ENCODE assay signal across 8 cellular contexts in the genomic region with DNA sequence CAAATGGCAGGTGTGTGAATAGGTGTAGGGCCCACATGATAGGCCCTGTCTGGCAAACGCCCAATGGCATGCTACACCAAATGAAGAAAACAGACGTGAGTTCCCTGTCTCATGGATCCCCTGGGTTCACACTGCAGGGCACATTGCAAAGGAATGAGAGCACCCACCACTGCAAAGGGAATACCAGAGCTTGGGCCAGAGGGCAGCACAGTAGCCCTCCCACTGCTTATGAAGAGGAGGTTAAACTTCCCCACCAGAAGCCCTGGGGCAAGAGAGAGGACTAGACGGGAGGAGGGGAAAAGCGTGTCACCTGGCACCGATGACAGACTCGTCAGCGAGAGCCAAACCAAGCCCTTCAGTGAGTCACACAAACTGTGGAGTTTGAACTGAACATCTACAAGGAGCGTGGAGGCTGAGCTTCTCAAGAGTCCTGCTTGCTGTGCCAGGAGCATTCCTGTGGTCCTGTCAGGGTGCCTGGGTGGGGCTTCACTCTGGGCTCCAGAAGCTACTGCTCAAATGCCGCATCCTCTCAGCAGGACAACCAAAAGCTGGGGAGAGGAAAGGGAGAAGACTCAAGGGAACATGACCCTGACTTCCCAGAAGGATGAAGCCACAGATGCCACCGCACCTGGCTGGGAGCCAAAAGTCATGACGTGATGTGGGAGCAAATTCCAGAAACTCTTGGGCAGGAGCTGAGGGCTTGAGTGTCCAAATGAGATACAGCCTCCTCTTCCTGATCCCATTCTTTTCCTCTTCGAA.
DNase-seq lines count a peak whose midpoint lies in the region; ATAC-seq and TF ChIP-seq lines count a peak whose summit lies in the region.

No MANE protein-coding gene starts in this region.

- no peaks in the 10 kb centered on the region for H3K36me3 ChIP-seq in BJ (ENCODE audit: control insufficient read depth, insufficient read depth, low read length)

- POLR2A ChIA-PET in BJ (lab: Charles Lee), result interaction anchor here (0.6 kb wide), 2 partner anchors 142 to 344 kb away, joined by 5 to 7 read pairs; no protein-coding TSS in a partner anchor

- 0 out of 2 replicates have a peak, but pooled peaks have one; percentile 3 for TF ChIP-seq CTCF in BJ (IDR thresholded peaks at IDR 0.05; ENCODE audit: insufficient read depth, low read depth, low read length)

- ATAC-seq in GM19328 (IDR thresholded peaks at IDR 0.05; ENCODE audit: unreplicated experiment) (no peak), HG03025 (IDR thresholded peaks at IDR 0.05; ENCODE audit: low FRiP score, unreplicated experiment) (no peak)

- no peaks in the 10 kb centered on the region for H3K27me3 ChIP-seq in BJ (ENCODE audit: control insufficient read depth, insufficient read depth, low read length)

- no peak overlapping the region for H3K4me3 ChIP-seq in BJ (ENCODE audit: low read depth, low read length)

- intact Hi-C loops in posterior cingulate gyrus (cut with DNase I), result no loop called here

- peak; percentile 98 for DNase-seq in BJ (ENCODE audit: low read depth)
- peak; percentile 97 for DNase-seq in HT-29 (ENCODE audit: low spot score)
- DNase-seq in SW480 (ENCODE audit: low spot score), result peak; percentile 93
- peak; percentile 60 for DNase-seq in globus pallidus (ENCODE audit: low spot score)
- peak in 8 of 10 donors; percentile 45 to 94 (median 72) for DNase-seq in posterior cingulate gyrus
- no peak for DNase-seq in T-helper 9 cell

- CTCF ChIA-PET in BJ (lab: Yijun Ruan, JAX), result interaction anchor here (0.6 to 0.9 kb wide), 3 partner anchors 9 to 586 kb away, joined by 3 to 4 read pairs (median 4); no protein-coding TSS in a partner anchor
